Comparison of ENCODE assay signal across 11 cellular contexts in the genomic region with DNA sequence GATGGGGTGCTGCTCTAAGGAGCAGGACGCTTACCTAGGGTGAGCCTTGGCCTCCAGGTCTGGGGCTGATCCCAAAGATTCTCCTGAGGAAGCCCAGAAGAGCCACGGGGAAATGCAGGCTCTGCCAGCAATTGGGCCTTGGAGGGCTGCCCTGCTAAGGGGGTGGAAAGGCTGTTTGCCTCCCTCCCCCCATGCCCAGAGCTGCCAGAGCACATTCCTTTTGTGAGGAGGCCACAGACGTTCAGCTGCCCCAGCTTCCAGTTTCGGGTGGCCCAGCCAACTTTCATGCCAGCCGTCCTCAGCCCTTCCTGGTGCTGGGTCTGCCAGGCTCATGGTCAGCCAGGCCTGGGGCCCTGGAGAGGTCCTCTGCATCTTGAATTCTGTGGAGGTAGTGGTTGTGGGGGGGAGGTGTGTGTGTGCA.
DNase-seq lines count a peak whose midpoint lies in the region; ATAC-seq lines count a peak whose summit lies in the region.
"Had no signal": no experiment of that assay in that cellular context is flagged by ENCODE, and none has a peak within 500 bp of the region (broad histone marks: within the 10 kb centered on the region; RNA-seq: fewer than 3 reads in every experiment).

No MANE protein-coding gene starts in this region.

- H3K27ac Mint-ChIP-seq in stimulated activated effector memory CD8-positive, alpha-beta T cell treated with anti-CD3 and anti-CD28 coated beads, Interleukin-12 subunit alpha, Interleukin-12 subunit beta, amount 100 ng/mL, for 72 hours, result peak overlapping the region; percentile 20

- no peak overlapping the region for H3K4me3 Mint-ChIP-seq in stimulated activated effector memory CD8-positive, alpha-beta T cell treated with anti-CD3 and anti-CD28 coated beads, Interleukin-12 subunit alpha, Interleukin-12 subunit beta, amount 100 ng/mL, for 72 hours

- peaks cover 4% of the 10 kb centered on the region for H3K36me3 Mint-ChIP-seq in stimulated activated effector memory CD8-positive, alpha-beta T cell treated with anti-CD3 and anti-CD28 coated beads, Interleukin-12 subunit alpha, Interleukin-12 subunit beta, amount 100 ng/mL, for 72 hours

- DNase-seq in NCI-H2029 (lab: John Stamatoyannopoulos, UW) (peak; percentile 28), NCI-H2029 treated with DMSO at 0.1 percent for 48 hours (lab: John Stamatoyannopoulos, UW) (no peak), astrocyte of the hippocampus (ENCODE audit: low read depth, low spot score) (peak; percentile 73), kidney tubule cell (ENCODE audit: low spot score) (peak; percentile 62), NCI-H2171 (lab: John Stamatoyannopoulos, UW) (no peak)
- no peak for DNase-seq in stimulated activated effector memory CD8-positive, alpha-beta T cell treated with anti-CD3 and anti-CD28 coated beads, Interleukin-12 subunit alpha, Interleukin-12 subunit beta, amount 100 ng/mL, for 72 hours (ENCODE audit: low spot score in 2 of 2)
- DNase-seq in activated CD4-positive, CD25-positive, alpha-beta regulatory T cell (lab: John Stamatoyannopoulos, UW), result no peak
- DNase-seq: cerebellar nuclear complex; DMS53; stimulated activated naive CD8-positive, alpha-beta T cell treated with anti-CD3 and anti-CD28 coated beads, Interleukin-15, amount 100 ng/mL, for 72 hours had no signal

- H3K4me1 Mint-ChIP-seq in stimulated activated effector memory CD8-positive, alpha-beta T cell treated with anti-CD3 and anti-CD28 coated beads, Interleukin-12 subunit alpha, Interleukin-12 subunit beta, amount 100 ng/mL, for 72 hours, result peaks cover 51% of the 10 kb centered on the region

- H3K9me3 Mint-ChIP-seq in stimulated activated effector memory CD8-positive, alpha-beta T cell treated with anti-CD3 and anti-CD28 coated beads, Interleukin-12 subunit alpha, Interleukin-12 subunit beta, amount 100 ng/mL, for 72 hours, result no peaks in the 10 kb centered on the region
- H3K9me3 Mint-ChIP-seq: stimulated activated naive CD8-positive, alpha-beta T cell treated with anti-CD3 and anti-CD28 coated beads, Interleukin-15, amount 100 ng/mL, for 72 hours had no signal

- ATAC-seq in stimulated activated effector memory CD8-positive, alpha-beta T cell treated with anti-CD3 and anti-CD28 coated beads, Interleukin-12 subunit alpha, Interleukin-12 subunit beta, amount 100 ng/mL, for 72 hours, result no peak
- no peak for ATAC-seq in HG03280 (IDR thresholded peaks at IDR 0.05; ENCODE audit: unreplicated experiment)
- ATAC-seq: stimulated activated naive CD8-positive, alpha-beta T cell treated with anti-CD3 and anti-CD28 coated beads, Interleukin-15, amount 100 ng/mL, for 72 hours had no signal

Comparison
In these comparisons a context has a peak if more than half of its experiments do, and no peak if none do; other contexts are left out.
1. DNase-seq: peak in NCI-H2029 (single experiment), astrocyte of the hippocampus (single experiment) and kidney tubule cell (single experiment); none in NCI-H2029 treated with DMSO at 0.1 percent for 48 hours (single experiment), stimulated activated effector memory CD8-positive, alpha-beta T cell treated with anti-CD3 and anti-CD28 coated beads, Interleukin-12 subunit alpha, Interleukin-12 subunit beta, amount 100 ng/mL, for 72 hours (0 of 2), NCI-H2171 (single experiment) and activated CD4-positive, CD25-positive, alpha-beta regulatory T cell (0 of 4).